In genomic region chr13:108342369-108343289, GRCh38 we compare ENCODE assay signal across 9 cellular contexts.
DNase-seq lines count a peak whose midpoint lies in the region; ATAC-seq and TF ChIP-seq lines count a peak whose summit lies in the region.
"Had no signal": no experiment of that assay in that cellular context is flagged by ENCODE, and none has a peak within 500 bp of the region (broad histone marks: within the 10 kb centered on the region; RNA-seq: fewer than 3 reads in every experiment).

No MANE protein-coding gene starts in this region.

- no peak for TF ChIP-seq POLR2A in Peyer's patch (IDR thresholded peaks at IDR 0.05)

- H3K4me1 Mint-ChIP-seq in endodermal cell: peaks cover 16% of the 10 kb centered on the region
- peaks cover 5% of the 10 kb centered on the region for H3K4me1 Mint-ChIP-seq in nephron progenitor cell
- H3K4me1 Mint-ChIP-seq: naive B cell had no signal

- peaks cover 2% of the 10 kb centered on the region for H3K27me3 Mint-ChIP-seq in endodermal cell (ENCODE audit: insufficient read depth)
- H3K27me3 Mint-ChIP-seq in nephron progenitor cell (ENCODE audit: low read depth, poor library complexity): no peaks in the 10 kb centered on the region

- 72 to 91% methylated on average over 4 to 6 of the region's 7 CpGs for WGBS in endodermal cell (ENCODE audit: insufficient coverage in 1 of 2, insufficient read length in 1 of 2), 2 experiments

- H3K27ac ChIP-seq in Peyer's patch (no peak overlapping the region), endodermal cell (ENCODE audit: low read depth, low read length) (no peak overlapping the region)

- H3K4me3 Mint-ChIP-seq in endodermal cell (no peak overlapping the region), nephron progenitor cell (no peak overlapping the region)

- in situ Hi-C loops in GM13977 (cut with MboI; ENCODE audit: low pct_unique_long_range_greater_than_20kb, low sequenced_read_pairs, unreplicated experiment): loop anchor here (25.0 kb wide), 1 partner anchor 570 kb away; no protein-coding TSS in a partner anchor

- H3K9me3 ChIP-seq in BE2C (no peaks in the 10 kb centered on the region), Peyer's patch (no peaks in the 10 kb centered on the region), endodermal cell (ENCODE audit: control insufficient read depth, low read length) (no peaks in the 10 kb centered on the region)

- H3K27ac Mint-ChIP-seq in endodermal cell (no peak overlapping the region), nephron progenitor cell (no peak overlapping the region)
- H3K27ac Mint-ChIP-seq: naive B cell had no signal

- H3K4me1 ChIP-seq in BE2C: no peaks in the 10 kb centered on the region
- H3K4me1 ChIP-seq in Peyer's patch: no peaks in the 10 kb centered on the region
- H3K4me1 ChIP-seq in endodermal cell (ENCODE audit: control insufficient read depth, insufficient read depth, low read length): no peaks in the 10 kb centered on the region

- peak; percentile 72 for TF ChIP-seq CTCF in BE2C (IDR thresholded peaks at IDR 0.05; ENCODE audit: low read depth, low read length)
- peak; percentile 50 for TF ChIP-seq CTCF in GM13977 (IDR thresholded peaks at IDR 0.05; ENCODE audit: extremely low read depth, insufficient read depth, missing control alignments)
- peak in 4 of 6 experiments; percentile 22 to 45 (median 40) for TF ChIP-seq CTCF in Peyer's patch (IDR thresholded peaks at IDR 0.05)
- peak; percentile 87 for TF ChIP-seq CTCF in endodermal cell (conservative IDR thresholded peaks at IDR 0.05)
- TF ChIP-seq CTCF in nephron progenitor cell (IDR thresholded peaks at IDR 0.05): peak; percentile 62

- H3K36me3 ChIP-seq in BE2C: no peaks in the 10 kb centered on the region
- no peaks in the 10 kb centered on the region for H3K36me3 ChIP-seq in Peyer's patch
- H3K36me3 ChIP-seq in endodermal cell (ENCODE audit: control insufficient read depth, insufficient read depth, low read length): no peaks in the 10 kb centered on the region

- H3K9me3 Mint-ChIP-seq in endodermal cell (no peaks in the 10 kb centered on the region), nephron progenitor cell (no peaks in the 10 kb centered on the region)

- H3K4me3 ChIP-seq in BE2C (ENCODE audit: low read depth, low read length) (no peak overlapping the region), Peyer's patch (no peak overlapping the region), endodermal cell (ENCODE audit: low read length) (no peak overlapping the region)

- H3K27me3 ChIP-seq in BE2C: peaks cover 89% of the 10 kb centered on the region
- H3K27me3 ChIP-seq in Peyer's patch: no peaks in the 10 kb centered on the region
- H3K27me3 ChIP-seq in endodermal cell (ENCODE audit: control insufficient read depth, insufficient read depth, low read length, poor library complexity, severe bottlenecking): no peaks in the 10 kb centered on the region

- ATAC-seq in HG03432 (IDR thresholded peaks at IDR 0.05; ENCODE audit: unreplicated experiment) (peak; percentile 68), GM18907 (IDR thresholded peaks at IDR 0.05; ENCODE audit: unreplicated experiment) (no peak)

- DNase-seq in BE2C (no peak), GM13977 (ENCODE audit: low spot score) (peak; percentile 9), Peyer's patch (no peak), endodermal cell (no peak), nephron progenitor cell (no peak)
- DNase-seq in stimulated activated naive CD4-positive, alpha-beta T cell treated with Interleukin-2 at 50 U/mL for 16 hours (lab: John Stamatoyannopoulos, UW): no peak
- DNase-seq: naive B cell had no signal

- no peak overlapping the region for H3K9ac ChIP-seq in endodermal cell (ENCODE audit: extremely low read depth, low read length, poor library complexity, severe bottlenecking)

- H3K36me3 Mint-ChIP-seq in endodermal cell (ENCODE audit: low read depth) (no peaks in the 10 kb centered on the region), nephron progenitor cell (ENCODE audit: low read depth) (no peaks in the 10 kb centered on the region)
- H3K36me3 Mint-ChIP-seq: naive B cell had no signal
